Comparison of ENCODE assay signal across 8 cellular contexts in the genomic region with DNA sequence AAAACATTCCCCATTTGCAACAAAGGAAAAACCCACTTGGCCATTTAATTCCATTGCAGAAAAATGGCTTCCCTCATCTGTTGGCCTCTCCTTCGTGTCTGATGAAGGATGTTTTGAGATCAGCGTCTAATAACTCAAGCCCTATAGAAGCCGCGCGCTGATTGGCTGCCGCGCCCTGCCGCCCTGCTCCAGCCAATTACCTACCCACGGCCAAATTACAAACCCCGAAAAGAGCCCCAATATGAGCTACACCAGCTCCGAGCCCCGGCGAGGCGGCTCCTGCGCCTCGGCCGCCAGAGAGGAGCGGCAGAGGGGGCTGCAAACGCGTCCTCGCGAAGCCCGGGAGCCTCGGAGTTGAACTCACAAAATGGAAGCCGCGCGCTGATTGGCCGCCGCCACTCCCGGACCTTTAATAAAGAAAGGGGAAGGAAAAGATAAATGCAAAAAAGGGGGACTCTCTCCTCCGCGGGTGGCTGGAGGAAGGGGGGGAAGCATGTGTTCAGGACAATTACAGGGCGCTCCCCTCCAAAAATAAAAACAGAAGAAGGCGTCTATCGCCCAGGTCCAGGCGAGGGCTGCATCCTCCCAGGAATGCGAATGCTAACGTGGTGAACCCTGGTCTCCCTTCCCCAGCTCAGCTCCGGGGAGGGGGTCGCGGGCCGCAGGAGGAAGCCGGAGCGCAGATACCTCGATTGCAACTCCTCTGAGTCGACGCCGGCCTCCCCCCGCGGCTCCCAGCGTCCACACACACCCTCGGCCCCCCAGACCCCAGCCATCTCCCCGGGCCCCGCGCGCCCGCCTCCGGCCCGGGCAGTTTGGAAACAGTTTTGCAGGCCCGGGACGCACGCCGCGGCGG.
DNase-seq lines count a peak whose midpoint lies in the region; ATAC-seq and FAIRE-seq lines count a peak whose summit lies in the region.

No MANE protein-coding gene starts in this region.

- peak; percentile 37 for ATAC-seq in HG03565 (IDR thresholded peaks at IDR 0.05; ENCODE audit: unreplicated experiment)

- FAIRE-seq in GM19239 (lab: Jason Lieb, UNC): peak; percentile 94

- DNase-seq in AML-193 (lab: John Stamatoyannopoulos, UW) (peak; percentile 95 to 96), GM19239 (ENCODE audit: insufficient read length, low spot score) (peak; percentile 89), NCI-H748 treated with DMSO at 0.1 percent for 48 hours (lab: John Stamatoyannopoulos, UW) (peak; percentile 94), dedifferentiated amniotic fluid mesenchymal stem cell (ENCODE audit: extremely low spot score) (peak; percentile 95), left kidney (ENCODE audit: low read depth, low spot score) (peak; percentile 98)
- peak; percentile 76 to 84 for DNase-seq in activated CD4-positive, alpha-beta T cell treated with anti-CD3 and anti-CD28 coated beads, Interleukin-2, amount 50 U/mL, for 24 hours (ENCODE audit: low read depth in 1 of 2, low spot score in 1 of 2)
- DNase-seq in stimulated activated CD4-positive, alpha-beta T cell treated with anti-CD3 and anti-CD28 coated beads, Interleukin-1b, Interleukin-23, amount 100 ng/mL, for 4 hours (ENCODE audit: low read depth in 2 of 2): peak; percentile 80 to 83

Comparison
In these comparisons a context has a peak if more than half of its experiments do, and no peak if none do; other contexts are left out.
1. Peak in every context shown above with its lines: DNase-seq and ATAC-seq.